Comparison of ENCODE assay signal across 12 cellular contexts in the genomic region with DNA sequence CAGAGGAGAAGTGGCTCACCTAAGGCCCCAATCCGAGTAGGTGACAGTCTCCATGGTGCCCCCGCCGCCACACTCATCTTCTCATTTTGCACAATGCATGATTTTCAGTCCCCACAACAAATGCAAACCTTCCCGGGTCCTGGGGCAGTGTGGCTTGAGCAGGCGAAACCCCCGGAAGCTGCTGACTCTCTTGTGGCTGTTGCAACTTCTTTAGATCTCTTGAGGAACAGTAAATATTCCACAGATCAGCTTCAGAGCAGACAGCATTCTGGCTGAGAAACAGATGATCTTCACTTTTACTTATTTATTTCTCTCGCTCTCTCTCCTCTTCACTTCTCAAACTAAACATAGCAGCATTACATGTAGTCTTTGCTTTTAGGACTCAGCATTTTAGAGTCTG. TPM values are rescaled to one million over a fixed set of nuclear protein-coding genes. Genes with fewer than 3 reads are reported as not detected.
DNase-seq lines count a peak whose midpoint lies in the region; ATAC-seq and TF ChIP-seq lines count a peak whose summit lies in the region.
"Had no signal": no experiment of that assay in that cellular context is flagged by ENCODE, and none has a peak within 500 bp of the region (broad histone marks: within the 10 kb centered on the region; RNA-seq: fewer than 3 reads in every experiment).

No MANE protein-coding gene starts in this region.

- H3K27ac Mint-ChIP-seq in T-helper 2 cell treated with Interferon-gamma antibody and Interleukin-4, amounts not matched to agents 5 μg/mL and 100 μg/mL, for 36 hours, result no peak overlapping the region
- H3K27ac Mint-ChIP-seq: naive thymus-derived CD4-positive, alpha-beta T cell had no signal

- H4K20me1 ChIP-seq in osteoblast (ENCODE audit: insufficient read depth, low read length), result no peaks in the 10 kb centered on the region

- H3K27ac ChIP-seq in right cardiac atrium (ENCODE audit: low read length), result peak overlapping the region; percentile 70
- peak overlapping the region in 54 of 59 donors; percentile 28 to 95 (median 86) for H3K27ac ChIP-seq in dorsolateral prefrontal cortex
- H3K27ac ChIP-seq in osteoblast (ENCODE audit: low read depth, low read length), result peak overlapping the region; percentile 89

- ATAC-seq in right cardiac atrium, result no peak
- ATAC-seq in GM21576 (IDR thresholded peaks at IDR 0.05; ENCODE audit: unreplicated experiment), result no peak
- ATAC-seq: naive thymus-derived CD4-positive, alpha-beta T cell had no signal

- H3K9me3 ChIP-seq in right cardiac atrium (ENCODE audit: control insufficient read depth, low read length) (no peaks in the 10 kb centered on the region), osteoblast (ENCODE audit: low read depth, low read length) (no peaks in the 10 kb centered on the region)
- H3K9me3 ChIP-seq: adrenal gland had no signal

- peaks cover 8% of the 10 kb centered on the region for H3K27me3 Mint-ChIP-seq in T-helper 2 cell treated with Interferon-gamma antibody and Interleukin-4, amounts not matched to agents 5 μg/mL and 100 μg/mL, for 36 hours (ENCODE audit: low read depth)

- H3K4me1 Mint-ChIP-seq in T-helper 2 cell treated with Interferon-gamma antibody and Interleukin-4, amounts not matched to agents 5 μg/mL and 100 μg/mL, for 36 hours (ENCODE audit: low read depth), result no peaks in the 10 kb centered on the region

- H3K4me3 Mint-ChIP-seq in T-helper 2 cell treated with Interferon-gamma antibody and Interleukin-4, amounts not matched to agents 5 μg/mL and 100 μg/mL, for 36 hours, result no peak overlapping the region
- H3K4me3 Mint-ChIP-seq: naive thymus-derived CD4-positive, alpha-beta T cell had no signal

- no peaks in the 10 kb centered on the region for H3K36me3 Mint-ChIP-seq in T-helper 2 cell treated with Interferon-gamma antibody and Interleukin-4, amounts not matched to agents 5 μg/mL and 100 μg/mL, for 36 hours (ENCODE audit: low read depth)
- H3K36me3 Mint-ChIP-seq: naive thymus-derived CD4-positive, alpha-beta T cell had no signal

- H3K36me3 ChIP-seq in osteoblast (ENCODE audit: insufficient read depth, low read length), result no peaks in the 10 kb centered on the region
- H3K36me3 ChIP-seq: adrenal gland had no signal

- intact Hi-C loops in right cardiac atrium (cut with DNase I), result no loop called here
- intact Hi-C loops in cardiac septum (cut with DNase I), result loop anchor here (2.0 to 5.0 kb wide), 2 partner anchors 24 to 54 kb away; no protein-coding TSS in a partner anchor
- intact Hi-C loops in dorsolateral prefrontal cortex (cut with DNase I), result loop anchor here in 1 of 2 donors (5.0 kb wide), 1 partner anchor 51 kb away; a partner anchor contains a TSS

- TF ChIP-seq CTCF in dorsolateral prefrontal cortex (IDR thresholded peaks at IDR 0.05 in 54 of 56, conservative IDR thresholded peaks at IDR 0.05 in 2 of 56; ENCODE audit: low read depth in 1 of 56, partially characterized antibody in 56 of 56) (no peak), osteoblast (IDR thresholded peaks at IDR 0.05; ENCODE audit: extremely low read depth, low read depth, low read length) (no peak)

- no peaks in the 10 kb centered on the region for H3K9me3 Mint-ChIP-seq in T-helper 2 cell treated with Interferon-gamma antibody and Interleukin-4, amounts not matched to agents 5 μg/mL and 100 μg/mL, for 36 hours
- H3K9me3 Mint-ChIP-seq: naive thymus-derived CD4-positive, alpha-beta T cell had no signal

- peak overlapping the region; percentile 77 for H3K4me2 ChIP-seq in osteoblast (ENCODE audit: insufficient read depth, low read length)

- H2AFZ ChIP-seq in osteoblast (ENCODE audit: low read length), result no peak overlapping the region

- DNase-seq in right cardiac atrium (no peak), cardiac septum (ENCODE audit: low spot score) (no peak), dorsolateral prefrontal cortex (no peak), osteoblast (ENCODE audit: insufficient read length, low spot score, missing footprints) (peak; percentile 73), DMS153 (lab: John Stamatoyannopoulos, UW) (no peak), NCI-H128 (lab: John Stamatoyannopoulos, UW; ENCODE audit: unreplicated experiment) (no peak)
- DNase-seq in T-helper 2 cell treated with Interferon-gamma antibody and Interleukin-4, amounts not matched to agents 5 μg/mL and 100 μg/mL, for 36 hours (ENCODE audit: low spot score), result no peak
- DNase-seq: activated CD8-positive, alpha-beta memory T cell treated with anti-CD3 and anti-CD28 coated beads, Interleukin-2, amount 50 U/mL, for 48 hours; naive thymus-derived CD4-positive, alpha-beta T cell; stimulated activated CD4-positive, alpha-beta T cell treated with anti-CD3 and anti-CD28 coated beads, Interleukin-4, amount 100 ng/mL, for 4 hours had no signal

- no peaks in the 10 kb centered on the region for H3K27me3 ChIP-seq in right cardiac atrium (ENCODE audit: control insufficient read depth, insufficient read depth)
- H3K27me3 ChIP-seq in dorsolateral prefrontal cortex, result no peaks in the 10 kb centered on the region
- H3K27me3 ChIP-seq in osteoblast (ENCODE audit: insufficient read depth, low read length), result no peaks in the 10 kb centered on the region
- H3K27me3 ChIP-seq: adrenal gland had no signal

- H3K4me3 ChIP-seq in right cardiac atrium (ENCODE audit: low read length) (no peak overlapping the region), dorsolateral prefrontal cortex (peak overlapping the region in 5 of 59 donors; percentile 0 to 19 (median 15)), osteoblast (ENCODE audit: insufficient read depth, low read length) (peak overlapping the region; percentile 60)
- H3K4me3 ChIP-seq: adrenal gland had no signal

- WGBS in right cardiac atrium, result 48% methylated on average over 7 of the region's 7 CpGs

- peaks cover 96% of the 10 kb centered on the region for H3K79me2 ChIP-seq in osteoblast (ENCODE audit: insufficient read depth, low read length)

- peaks cover 26% of the 10 kb centered on the region for H3K4me1 ChIP-seq in right cardiac atrium (ENCODE audit: control insufficient read depth, insufficient read depth, low read length)
- peaks cover 75% of the 10 kb centered on the region for H3K4me1 ChIP-seq in osteoblast (ENCODE audit: insufficient read depth, low read length)

RNA-seq across cellular contexts. Expression of a gene that starts 51.9 kb away (rescaled TPM):
- 10 to 100 TPM; 13.3 to 19.7 (median 16.0) TPM for total RNA-seq in right cardiac atrium
- 9.2 TPM for polyA plus RNA-seq in right cardiac atrium
- 11.8 TPM for total RNA-seq in cardiac septum
- total RNA-seq in dorsolateral prefrontal cortex, result 10 to 100 TPM; 30.8 to 63.8 (median 48.4) TPM
- total RNA-seq in osteoblast, result 56.0 and 66.2 TPM in 2 replicates
- polyA plus RNA-seq: naive thymus-derived CD4-positive, alpha-beta T cell had no signal
